14 cellular contexts compared by ENCODE assay signal in the genomic region with DNA sequence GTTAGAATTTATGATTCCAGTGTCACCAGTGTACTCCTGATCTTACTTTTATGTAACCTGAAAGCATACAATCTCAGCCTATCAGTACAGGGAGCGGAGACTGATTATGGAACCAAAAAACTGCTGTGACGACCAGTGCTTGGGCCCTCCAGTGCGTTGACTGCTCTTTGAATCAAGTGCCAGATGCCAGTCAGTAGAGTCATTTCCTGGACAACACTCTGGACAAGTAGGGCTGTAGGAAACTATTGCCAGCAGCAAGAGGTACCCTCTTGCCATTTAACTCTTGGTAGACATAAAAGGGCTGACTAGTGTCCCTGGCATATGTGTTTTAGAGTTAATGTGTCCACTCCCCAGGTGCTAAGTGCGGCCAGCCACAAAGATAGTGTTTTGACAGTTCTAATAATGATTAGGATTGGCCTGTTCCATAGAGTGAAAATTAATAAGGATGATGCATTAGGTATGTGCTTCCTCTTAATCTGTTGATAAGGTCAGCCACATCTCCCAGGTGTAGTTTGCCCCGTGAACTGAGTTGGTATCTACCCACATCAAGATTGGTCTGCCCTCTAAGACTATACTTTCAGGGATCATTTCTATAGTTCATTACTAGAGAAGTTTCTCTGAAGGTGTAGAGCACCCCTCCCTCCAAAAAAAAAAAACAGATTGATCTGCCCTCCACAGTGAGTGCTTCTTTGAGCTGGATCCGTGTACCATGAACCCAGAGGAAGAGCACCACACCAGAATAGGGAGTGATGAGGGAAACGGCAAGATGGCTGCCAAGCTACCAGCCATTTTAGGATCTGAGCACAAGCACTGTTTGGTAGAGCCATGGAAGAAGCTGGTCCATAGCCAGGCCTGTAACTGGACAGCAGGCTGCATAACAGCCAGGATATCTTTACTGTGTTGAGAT. TPM values are rescaled to one million over a fixed set of nuclear protein-coding genes. Genes with fewer than 3 reads are reported as not detected.
DNase-seq lines count a peak whose midpoint lies in the region; ATAC-seq and TF ChIP-seq lines count a peak whose summit lies in the region.
"Had no signal": no experiment of that assay in that cellular context is flagged by ENCODE, and none has a peak within 500 bp of the region (broad histone marks: within the 10 kb centered on the region; RNA-seq: fewer than 3 reads in every experiment).

No MANE protein-coding gene starts in this region.

- H3K23ac ChIP-seq in mesenchymal stem cell (ENCODE audit: low read length in 2 of 2) = no peak overlapping the region

- H2BK12ac ChIP-seq in mesenchymal stem cell (ENCODE audit: low read length in 2 of 2) = peak overlapping the region in 1 of 2 experiments; percentile 39

- CTCF ChIA-PET in CD4-positive, alpha-beta memory T cell (lab: Charles Lee; ENCODE audit: partially characterized antibody) = interaction anchor here (0.7 kb wide), 1 partner anchor 41 kb away, joined by 3 read pairs; no protein-coding TSS in a partner anchor

- H2BK15ac ChIP-seq in mesenchymal stem cell (ENCODE audit: low read depth, poor library complexity, severe bottlenecking) = no peak overlapping the region

- H3K79me1 ChIP-seq in mesenchymal stem cell (replicated peaks; ENCODE audit: low read length, poor library complexity, severe bottlenecking) = peaks cover 1% of the 10 kb centered on the region

- no peak overlapping the region for H2BK120ac ChIP-seq in mesenchymal stem cell (ENCODE audit: low read depth, low read length)

- H3K4me1 ChIP-seq in CD4-positive, alpha-beta memory T cell (ENCODE audit: insufficient read depth, low read length) = peaks cover 59% of the 10 kb centered on the region
- H3K4me1 ChIP-seq in mesenchymal stem cell (ENCODE audit: control insufficient read depth, insufficient read depth, low read depth, low read length) (peaks cover 13% of the 10 kb centered on the region), vagina (peaks cover 35% of the 10 kb centered on the region)

- WGBS in mesenchymal stem cell = 60% methylated on average over 6 of the region's 7 CpGs

- no peak overlapping the region for H4K8ac ChIP-seq in mesenchymal stem cell (ENCODE audit: low read length)

- no peaks in the 10 kb centered on the region for H3K9me3 Mint-ChIP-seq in CD4-positive, alpha-beta memory T cell
- no peaks in the 10 kb centered on the region for H3K9me3 Mint-ChIP-seq in chondrocyte (ENCODE audit: low read depth)
- no peaks in the 10 kb centered on the region for H3K9me3 Mint-ChIP-seq in activated T-helper 17 cell treated with anti-CD3 and anti-CD28 coated beads, Interleukin-2, amount 50 U/mL, for 72 hours

- H3K4me1 Mint-ChIP-seq in CD4-positive, alpha-beta memory T cell = peaks cover 43 to 75% (median 61%) of the 10 kb centered on the region in 4 donors
- peaks cover 35% of the 10 kb centered on the region for H3K4me1 Mint-ChIP-seq in chondrocyte (ENCODE audit: low read depth)
- H3K4me1 Mint-ChIP-seq in activated T-helper 17 cell treated with anti-CD3 and anti-CD28 coated beads, Interleukin-2, amount 50 U/mL, for 72 hours = peaks cover 34% of the 10 kb centered on the region

- no peak overlapping the region for H2AK5ac ChIP-seq in mesenchymal stem cell (ENCODE audit: low read length, severe bottlenecking)

- no peak for DNase-seq in CD4-positive, alpha-beta memory T cell
- peak; percentile 81 for DNase-seq in HT1080 (ENCODE audit: low read depth)
- peak; percentile 2 for DNase-seq in chondrocyte (ENCODE audit: low spot score)
- peak; percentile 59 for DNase-seq in mesenchymal stem cell
- no peak for DNase-seq in vagina (ENCODE audit: extremely low spot score in 2 of 2)
- DNase-seq in AML-193 (lab: John Stamatoyannopoulos, UW) = no peak
- DNase-seq: DMS153; mesendoderm; stimulated activated CD8-positive, alpha-beta memory T cell treated with anti-CD3 and anti-CD28 coated beads, Interleukin-4, amount 100 ng/mL, for 48 hours had no signal

- H3K36me3 ChIP-seq in CD4-positive, alpha-beta memory T cell (ENCODE audit: insufficient read depth, low read length) = peaks cover 29% of the 10 kb centered on the region
- H3K36me3 ChIP-seq in mesenchymal stem cell (ENCODE audit: control insufficient read depth in 1 of 2, insufficient read depth in 2 of 2, low read depth in 1 of 2, low read length in 2 of 2) (peaks cover 14 to 29% of the 10 kb centered on the region in 2 experiments), vagina (peaks cover 0 to 18% of the 10 kb centered on the region in 2 donors)

- H3K14ac ChIP-seq in mesenchymal stem cell (ENCODE audit: low read length in 2 of 2) = no peak overlapping the region

- no peak overlapping the region for H4K91ac ChIP-seq in mesenchymal stem cell (ENCODE audit: low read length)

- no peak overlapping the region for H2BK5ac ChIP-seq in mesenchymal stem cell (ENCODE audit: low read depth, low read length, poor library complexity, severe bottlenecking)

- no peak overlapping the region for H3K9ac ChIP-seq in mesenchymal stem cell (ENCODE audit: low read length)
- H3K9ac ChIP-seq: KMS-11 had no signal

- H3K4me3 ChIP-seq in CD4-positive, alpha-beta memory T cell (ENCODE audit: low read length in 2 of 2) = no peak overlapping the region
- H3K4me3 ChIP-seq in mesenchymal stem cell (ENCODE audit: insufficient read depth in 1 of 2, low read depth in 1 of 2, low read length in 2 of 2) = no peak overlapping the region
- no peak overlapping the region for H3K4me3 ChIP-seq in vagina
- H3K4me3 ChIP-seq: SK-N-MC, skin epidermis had no signal

- POLR2A ChIA-PET in CD4-positive, alpha-beta memory T cell (lab: Charles Lee; ENCODE audit: partially characterized antibody) = no interaction called here

- TF ChIP-seq CTCF in chondrocyte (IDR thresholded peaks at IDR 0.05) (no peak), vagina (IDR thresholded peaks at IDR 0.05) (no peak)

- peak overlapping the region in 4 of 7 donors; percentile 8 to 49 (median 44) for H3K27ac Mint-ChIP-seq in CD4-positive, alpha-beta memory T cell
- peak overlapping the region; percentile 84 for H3K27ac Mint-ChIP-seq in chondrocyte (ENCODE audit: unreplicated experiment)
- no peak overlapping the region for H3K27ac Mint-ChIP-seq in activated T-helper 17 cell treated with anti-CD3 and anti-CD28 coated beads, Interleukin-2, amount 50 U/mL, for 72 hours

- no peak for TF ChIP-seq POLR2A in vagina (IDR thresholded peaks at IDR 0.05)

- H3K4me3 Mint-ChIP-seq in CD4-positive, alpha-beta memory T cell = no peak overlapping the region
- no peak overlapping the region for H3K4me3 Mint-ChIP-seq in chondrocyte (ENCODE audit: unreplicated experiment)
- H3K4me3 Mint-ChIP-seq in activated T-helper 17 cell treated with anti-CD3 and anti-CD28 coated beads, Interleukin-2, amount 50 U/mL, for 72 hours = no peak overlapping the region

- H3K27me3 ChIP-seq in CD4-positive, alpha-beta memory T cell (ENCODE audit: insufficient read depth, low read length) = no peaks in the 10 kb centered on the region
- no peaks in the 10 kb centered on the region for H3K27me3 ChIP-seq in mesenchymal stem cell (ENCODE audit: control insufficient read depth in 1 of 2, insufficient read depth in 1 of 2, low read length in 2 of 2)
- H3K27me3 ChIP-seq in vagina = no peaks in the 10 kb centered on the region

- H3K27ac ChIP-seq in CD4-positive, alpha-beta memory T cell (ENCODE audit: low read depth, low read length) = no peak overlapping the region
- H3K27ac ChIP-seq in mesenchymal stem cell (ENCODE audit: low read length, poor library complexity, severe bottlenecking) (no peak overlapping the region), vagina (no peak overlapping the region)
- H3K27ac ChIP-seq: KMS-11, SK-N-MC, skin epidermis had no signal

- H3K4me2 ChIP-seq in mesenchymal stem cell (ENCODE audit: low read length, poor library complexity, severe bottlenecking) = no peak overlapping the region
- H3K4me2 ChIP-seq: KMS-11 had no signal

- no peak overlapping the region for H3K4ac ChIP-seq in mesenchymal stem cell (ENCODE audit: low read depth in 1 of 2, low read length in 2 of 2)

- H2AFZ ChIP-seq in mesenchymal stem cell (ENCODE audit: low read depth, low read length) = no peak overlapping the region

- ATAC-seq in GM19023 (IDR thresholded peaks at IDR 0.05; ENCODE audit: unreplicated experiment) = no peak
- no peak for ATAC-seq in activated T-helper 17 cell treated with anti-CD3 and anti-CD28 coated beads, Interleukin-2, amount 50 U/mL, for 72 hours (replicated peaks)

- H3K27me3 Mint-ChIP-seq in CD4-positive, alpha-beta memory T cell = no peaks in the 10 kb centered on the region
- no peaks in the 10 kb centered on the region for H3K27me3 Mint-ChIP-seq in chondrocyte (ENCODE audit: low read depth)
- H3K27me3 Mint-ChIP-seq in activated T-helper 17 cell treated with anti-CD3 and anti-CD28 coated beads, Interleukin-2, amount 50 U/mL, for 72 hours = no peaks in the 10 kb centered on the region

- H3K9me3 ChIP-seq in CD4-positive, alpha-beta memory T cell (ENCODE audit: control insufficient read depth in 1 of 2, low read length in 2 of 2) = no peaks in the 10 kb centered on the region
- no peaks in the 10 kb centered on the region for H3K9me3 ChIP-seq in mesenchymal stem cell (ENCODE audit: control insufficient read depth, low read length)
- no peaks in the 10 kb centered on the region for H3K9me3 ChIP-seq in vagina

- intact Hi-C loops in CD4-positive, alpha-beta memory T cell (cut with micrococcal nuclease) = loop anchor here (10.0 kb wide), 1 partner anchor 62 kb away; no protein-coding TSS in a partner anchor
- intact Hi-C loops in vagina (cut with DNase I) = no loop called here

- H3K36me3 Mint-ChIP-seq in CD4-positive, alpha-beta memory T cell = peaks cover 22 to 46% of the 10 kb centered on the region in 2 donors
- peaks cover 3% of the 10 kb centered on the region for H3K36me3 Mint-ChIP-seq in chondrocyte (ENCODE audit: low read depth)
- peaks cover 96% of the 10 kb centered on the region for H3K36me3 Mint-ChIP-seq in activated T-helper 17 cell treated with anti-CD3 and anti-CD28 coated beads, Interleukin-2, amount 50 U/mL, for 72 hours (ENCODE audit: low read depth)

- H3K18ac ChIP-seq in mesenchymal stem cell (ENCODE audit: low read depth in 1 of 2, low read length in 2 of 2) = no peak overlapping the region

RNA-seq across cellular contexts. Expression of gene AIFM3, which starts 20.7 kb away (rescaled TPM):
- 1 to 10 TPM in 1 of 2 experiments, under 1 TPM in 1; 0.55 to 1.0 TPM for total RNA-seq in CD4-positive, alpha-beta memory T cell
- polyA plus RNA-seq in CD4-positive, alpha-beta memory T cell = not detected
- total RNA-seq in HT1080 (2014; rRNA removed; shearing (Covaris generic)) = 0.63 TPM in 1 of 2 replicates, not detected in the other
- polyA plus RNA-seq in HT1080 (2015; cell fraction: cytosol; rRNA removed) = 0.03 TPM in 1 of 2 replicates, not detected in the other
- 0.53 and 1.7 TPM in 2 replicates for polyA plus RNA-seq in HT1080 (2015; cell fraction: nucleus; rRNA removed)
- total RNA-seq in chondrocyte = 0.47 TPM in 1 of 3 replicates, not detected in the others
- polyA plus RNA-seq in mesenchymal stem cell (2013, experiment 1 of 2) = 0.18 TPM
- polyA plus RNA-seq in mesenchymal stem cell (2013, experiment 2 of 2) = 0.08 TPM
- total RNA-seq in vagina = not detected
- total RNA-seq in activated T-helper 17 cell treated with anti-CD3 and anti-CD28 coated beads, Interleukin-2, amount 50 U/mL, for 72 hours = not detected

RNA-seq across cellular contexts. Expression of gene CRKL, which starts 29.1 kb away (rescaled TPM):
- total RNA-seq in CD4-positive, alpha-beta memory T cell = 10 to 100 TPM; 85.1 to 86.5 TPM
- polyA plus RNA-seq in CD4-positive, alpha-beta memory T cell = 10 to 100 TPM; 39.9 to 51.3 TPM
- total RNA-seq in HT1080 (2014; rRNA removed; shearing (Covaris generic)) = 37.4 and 48.8 TPM in 2 replicates
- 38.0 and 44.6 TPM in 2 replicates for polyA plus RNA-seq in HT1080 (2015; cell fraction: cytosol; rRNA removed)
- polyA plus RNA-seq in HT1080 (2015; cell fraction: nucleus; rRNA removed) = 44.4 and 45.3 TPM in 2 replicates
- 45.3 to 49.2 TPM (median 46.3 TPM) in 3 replicates for total RNA-seq in chondrocyte
- 25.1 TPM for polyA plus RNA-seq in mesenchymal stem cell (2013, experiment 1 of 2)
- 25.3 TPM for polyA plus RNA-seq in mesenchymal stem cell (2013, experiment 2 of 2)
- 37.6 TPM for total RNA-seq in vagina
- 100 to 1,000 TPM in 1 of 2 donors, 10 to 100 TPM in 1; 88.5 to 145 TPM for total RNA-seq in activated T-helper 17 cell treated with anti-CD3 and anti-CD28 coated beads, Interleukin-2, amount 50 U/mL, for 72 hours

RNA-seq across cellular contexts. Expression of gene LZTR1, which starts 35.8 kb away (rescaled TPM):
- 100 to 1,000 TPM; 112 to 114 TPM for total RNA-seq in CD4-positive, alpha-beta memory T cell
- 10 to 100 TPM in 1 of 2 donors, 1 to 10 TPM in 1; 5.5 to 18.1 TPM for polyA plus RNA-seq in CD4-positive, alpha-beta memory T cell
- total RNA-seq in HT1080 (2014; rRNA removed; shearing (Covaris generic)) = 33.2 and 35.3 TPM in 2 replicates
- polyA plus RNA-seq in HT1080 (2015; cell fraction: cytosol; rRNA removed) = 23.3 and 23.5 TPM in 2 replicates
- polyA plus RNA-seq in HT1080 (2015; cell fraction: nucleus; rRNA removed) = 142 and 157 TPM in 2 replicates
- total RNA-seq in chondrocyte (86.4 to 103 TPM (median 87.0 TPM) in 3 replicates), vagina (61.9 TPM)
- polyA plus RNA-seq in mesenchymal stem cell (2013, experiment 1 of 2) = 32.0 TPM
- 29.6 TPM for polyA plus RNA-seq in mesenchymal stem cell (2013, experiment 2 of 2)
- total RNA-seq in activated T-helper 17 cell treated with anti-CD3 and anti-CD28 coated beads, Interleukin-2, amount 50 U/mL, for 72 hours = 10 to 100 TPM; 40.0 to 68.7 TPM

RNA-seq across cellular contexts. Expression of gene THAP7, which starts 55.6 kb away (rescaled TPM):
- total RNA-seq in CD4-positive, alpha-beta memory T cell = 10 to 100 TPM; 60.4 to 65.0 TPM
- polyA plus RNA-seq in CD4-positive, alpha-beta memory T cell = 10 to 100 TPM; 45.9 to 46.9 TPM
- 57.3 and 64.0 TPM in 2 replicates for total RNA-seq in HT1080 (2014; rRNA removed; shearing (Covaris generic))
- 31.1 and 40.0 TPM in 2 replicates for polyA plus RNA-seq in HT1080 (2015; cell fraction: cytosol; rRNA removed)
- 39.3 and 50.6 TPM in 2 replicates for polyA plus RNA-seq in HT1080 (2015; cell fraction: nucleus; rRNA removed)
- 15.7 to 22.5 TPM (median 17.2 TPM) in 3 replicates for total RNA-seq in chondrocyte
- 15.5 TPM for polyA plus RNA-seq in mesenchymal stem cell (2013, experiment 1 of 2)
- 15.1 TPM for polyA plus RNA-seq in mesenchymal stem cell (2013, experiment 2 of 2)
- total RNA-seq in vagina = 34.9 TPM
- total RNA-seq in activated T-helper 17 cell treated with anti-CD3 and anti-CD28 coated beads, Interleukin-2, amount 50 U/mL, for 72 hours = 10 to 100 TPM; 19.6 to 27.1 TPM

Comparison
In these comparisons a context has a peak if more than half of its experiments do, and no peak if none do; other contexts are left out.
1. DNase-seq: peak in HT1080 (single experiment), chondrocyte (single experiment) and mesenchymal stem cell (single experiment); none in CD4-positive, alpha-beta memory T cell (0 of 5), vagina (0 of 2) and AML-193 (0 of 2).